ENCODE assay signal across 23 cellular contexts in genomic region chr7:96276019-96276418, GRCh38. TPM values are rescaled to one million over a fixed set of nuclear protein-coding genes. Genes with fewer than 3 reads are reported as not detected.
DNase-seq lines count a peak whose midpoint lies in the region; ATAC-seq, FAIRE-seq and TF ChIP-seq lines count a peak whose summit lies in the region.
"Had no signal": no experiment of that assay in that cellular context is flagged by ENCODE, and none has a peak within 500 bp of the region (broad histone marks: within the 10 kb centered on the region; RNA-seq: fewer than 3 reads in every experiment).

No MANE protein-coding gene starts in this region.

- H3K9ac ChIP-seq in Karpas-422 (ENCODE audit: low read length) (no peak overlapping the region), HepG2 (ENCODE audit: insufficient read depth, low read depth, low read length) (no peak overlapping the region)
- H3K9ac ChIP-seq: BLaER1 treated with 17β-estradiol and CSF1 and Interleukin-3, amounts not matched to agents 10 nM and 100 nM; GM23248 had no signal

- H3K27ac ChIP-seq in Karpas-422 (ENCODE audit: low read length): no peak overlapping the region
- no peak overlapping the region for H3K27ac ChIP-seq in HepG2 (ENCODE audit: extremely low read length, insufficient read depth, low read length)
- H3K27ac ChIP-seq: A549; BLaER1 treated with 17β-estradiol and CSF1 and Interleukin-3, amounts not matched to agents 10 nM and 100 nM; GM23248 had no signal

- H3K4me1 ChIP-seq in Karpas-422 (ENCODE audit: low read length) (peaks cover 5% of the 10 kb centered on the region), HepG2 (ENCODE audit: insufficient read depth, low read length) (peaks cover 12% of the 10 kb centered on the region)
- H3K4me1 ChIP-seq: A549; BE2C; BLaER1 treated with 17β-estradiol and CSF1 and Interleukin-3, amounts not matched to agents 10 nM and 100 nM had no signal

- H4K20me1 ChIP-seq in Karpas-422 (ENCODE audit: insufficient read depth, low read depth, low read length) (no peaks in the 10 kb centered on the region), HepG2 (ENCODE audit: insufficient read depth, low read length) (0 out of 2 replicates have a peak, but pooled peaks cover 7% of the 10 kb centered on the region)

- in situ Hi-C loops in HepG2 (cut with HindIII; ENCODE audit: extremely low pct_ligation_motif_present, low pct_unique_long_range_greater_than_20kb): no loop called here

- intact Hi-C loops in HepG2 (cut with micrococcal nuclease; ENCODE audit: unreplicated experiment): no loop called here

- TF ChIP-seq POLR2A in HepG2 (IDR thresholded peaks at IDR 0.05; ENCODE audit: insufficient read depth in 1 of 2, low read depth in 2 of 2, low read length in 2 of 2): no peak

- POLR2A ChIA-PET in HepG2 (lab: Yijun Ruan, JAX): interaction anchor here (0.8 kb wide), 1 partner anchor 27 kb away, joined by 3 read pairs; no protein-coding TSS in a partner anchor

- H3K4me1 Mint-ChIP-seq in nephron progenitor cell: peaks cover 4% of the 10 kb centered on the region
- H3K4me1 Mint-ChIP-seq: CD14-positive monocyte; CD4-positive, alpha-beta memory T cell had no signal

- no peaks in the 10 kb centered on the region for H3K27me3 Mint-ChIP-seq in nephron progenitor cell (ENCODE audit: low read depth, poor library complexity)
- H3K27me3 Mint-ChIP-seq: CD4-positive, alpha-beta memory T cell had no signal

- H3K36me3 ChIP-seq in Karpas-422 (ENCODE audit: insufficient read depth, low read length) (peaks cover 28% of the 10 kb centered on the region), HepG2 (replicated peaks in 1 of 2; ENCODE audit: control insufficient read depth in 1 of 2, insufficient read depth in 2 of 2, low read length in 2 of 2) (peaks cover 5 to 29% of the 10 kb centered on the region in 2 experiments)

- H3K4me3 Mint-ChIP-seq in nephron progenitor cell: no peak overlapping the region
- H3K4me3 Mint-ChIP-seq: CD14-positive monocyte; CD4-positive, alpha-beta memory T cell had no signal

- H3K79me2 ChIP-seq in Karpas-422 (ENCODE audit: low read length) (peaks cover 77% of the 10 kb centered on the region), HepG2 (ENCODE audit: insufficient read depth, low read length) (peaks cover 23% of the 10 kb centered on the region)

- peak; percentile 45; the same call in 2 of the 3 replicates for ATAC-seq in HepG2
- ATAC-seq: A549 had no signal

- TF ChIP-seq EP300 in HepG2 (IDR thresholded peaks at IDR 0.05; ENCODE audit: low read depth in 2 of 2, low read length in 2 of 2) (no peak), HepG2 (CRISPR knock-in tag; IDR thresholded peaks at IDR 0.05; ENCODE audit: borderline replicate concordance) (no peak)

- H3K4me3 ChIP-seq in Karpas-422 (ENCODE audit: low read length) (no peak overlapping the region), HepG2 (replicated peaks in 1 of 3; ENCODE audit: insufficient read depth in 1 of 3, low read depth in 2 of 3, low read length in 3 of 3) (no peak overlapping the region)
- H3K4me3 ChIP-seq: A549; BLaER1 treated with 17β-estradiol and CSF1 and Interleukin-3, amounts not matched to agents 10 nM and 100 nM; GM23248 had no signal

- no peaks in the 10 kb centered on the region for H3K9me2 ChIP-seq in Karpas-422 (replicated peaks; ENCODE audit: insufficient read depth, low read length)

- 50% methylated on average over 2 of the region's 2 CpGs for WGBS in HepG2 (ENCODE audit: low lambda C conversion rate)

- CTCF ChIA-PET in HepG2 (lab: Yijun Ruan, JAX; ENCODE audit: low intra/inter-chr PET ratio, low total read pairs): no interaction called here

- no peak for TF ChIP-seq RAD21 in HepG2 (CRISPR knock-in tag; IDR thresholded peaks at IDR 0.05)

- H3K9me3 Mint-ChIP-seq in nephron progenitor cell: peaks cover 24% of the 10 kb centered on the region

- H3K4me2 ChIP-seq in Karpas-422 (ENCODE audit: low read depth, low read length, poor library complexity, severe bottlenecking) (no peak overlapping the region), HepG2 (ENCODE audit: low read depth, low read length) (no peak overlapping the region)
- H3K4me2 ChIP-seq: A549; BLaER1 treated with 17β-estradiol and CSF1 and Interleukin-3, amounts not matched to agents 10 nM and 100 nM had no signal

- H3K27me3 ChIP-seq in Karpas-422 (ENCODE audit: low read length) (no peaks in the 10 kb centered on the region), HepG2 (ENCODE audit: control insufficient read depth in 1 of 2, insufficient read depth in 2 of 2, low read length in 2 of 2) (no peaks in the 10 kb centered on the region)
- H3K27me3 ChIP-seq: BE2C; BLaER1 treated with 17β-estradiol and CSF1 and Interleukin-3, amounts not matched to agents 10 nM and 100 nM had no signal

- no TSS peak for BruUV-seq in HepG2 (replicated peaks; lab: Mats Ljungman, UMichigan)

- no peak for FAIRE-seq in HepG2 (lab: Jason Lieb, UNC)
- FAIRE-seq: A549, G401.6, GM12892, H1 had no signal

- H3K9me3 ChIP-seq in Karpas-422 (ENCODE audit: low read length): no peaks in the 10 kb centered on the region
- H3K9me3 ChIP-seq in HepG2 (ENCODE audit: low read length): no peaks in the 10 kb centered on the region
- H3K9me3 ChIP-seq: A549, BE2C had no signal

- H3K36me3 Mint-ChIP-seq in nephron progenitor cell (ENCODE audit: low read depth): peaks cover 66% of the 10 kb centered on the region

- H2AFZ ChIP-seq in Karpas-422 (ENCODE audit: low read length) (no peak overlapping the region), HepG2 (ENCODE audit: low read length) (no peak overlapping the region)
- H2AFZ ChIP-seq: GM23248 had no signal

- DNase-seq in Karpas-422 (peak; percentile 16), HepG2 (ENCODE audit: low spot score) (peak; percentile 26), nephron progenitor cell (no peak), NCI-H1092 (lab: John Stamatoyannopoulos, UW) (no peak), activated gamma-delta T cell (lab: John Stamatoyannopoulos, UW) (no peak), medulla oblongata (ENCODE audit: extremely low spot score) (no peak)
- DNase-seq: 8988T; ACHN; AML-193; BE2C; CD4-positive, alpha-beta memory T cell; COR-L47; DMS153; DND-41; GM23248; H7; HCEC 1CT had no signal

- H3K27ac Mint-ChIP-seq in nephron progenitor cell: peak overlapping the region; percentile 62
- H3K27ac Mint-ChIP-seq: CD4-positive, alpha-beta memory T cell had no signal

- TF ChIP-seq CTCF in HepG2 (CRISPR knock-in tag; IDR thresholded peaks at IDR 0.05) (no peak), nephron progenitor cell (IDR thresholded peaks at IDR 0.05) (no peak)

TF ChIP-seq in HepG2, 621 proteins besides CTCF, POLR2A, EP300 and RAD21 (continues in another document):
- TF ChIP-seq POLR2AphosphoS5 (IDR thresholded peaks at IDR 0.05; ENCODE audit: low read depth, low read length) (no peak), ZNF562 (CRISPR knock-in tag; IDR thresholded peaks at IDR 0.05; ENCODE audit: borderline replicate concordance) (no peak), TEAD3 (CRISPR knock-in tag; optimal IDR thresholded peaks at IDR 0.05; ENCODE audit: borderline replicate concordance) (no peak), ZNF451 (CRISPR knock-in tag; IDR thresholded peaks at IDR 0.05) (no peak), ZNF143 (CRISPR knock-in tag; IDR thresholded peaks at IDR 0.05) (no peak)

RNA-seq across cellular contexts. Expression of gene SLC25A13, which starts 45.9 kb away (rescaled TPM):
- total RNA-seq in Karpas-422 (2014; rRNA removed; shearing (Covaris generic); ENCODE audit: low replicate concordance): 23.9 and 64.7 TPM in 2 replicates
- 84.9 and 112 TPM in 2 replicates for total RNA-seq in HepG2 (2016; rRNA removed; fragmentation: Illumina TruSeq; extraction: Trizol)
- total RNA-seq in HepG2 (2016; cell fraction: cytosol; rRNA removed; fragmentation: Illumina TruSeq; extraction: Trizol; ENCODE audit: low read depth): 42.8 and 48.3 TPM in 2 replicates
- 87.2 and 111 TPM in 2 replicates for total RNA-seq in HepG2 (2016; cell fraction: insoluble cytoplasmic fraction; rRNA removed; fragmentation: Illumina TruSeq; extraction: Trizol)
- total RNA-seq in HepG2 (2016; cell fraction: membrane; rRNA removed; fragmentation: Illumina TruSeq; extraction: Trizol): 55.1 and 60.6 TPM in 2 replicates
- 73.7 and 78.0 TPM in 2 replicates for total RNA-seq in HepG2 (2016; cell fraction: nucleus; rRNA removed; fragmentation: Illumina TruSeq; extraction: Trizol)
- 32.7 and 36.2 TPM in 2 replicates for polyA plus RNA-seq in HepG2 (2011; rRNA removed)
- 18.3 and 29.4 TPM in 2 replicates for polyA plus RNA-seq in HepG2 (2011; cell fraction: cytosol; rRNA removed)
- polyA plus RNA-seq in HepG2 (2011; cell fraction: nucleus; rRNA removed): 32.1 and 35.6 TPM in 2 replicates
- polyA plus RNA-seq in HepG2 (2012): 40.3 and 51.0 TPM in 2 replicates
- polyA plus RNA-seq in HepG2 (2016; cell fraction: cytosol; fragmentation: Illumina TruSeq; extraction: Trizol; ENCODE audit: low read depth): 14.6 and 15.8 TPM in 2 replicates
- 94.2 and 94.4 TPM in 2 replicates for polyA plus RNA-seq in HepG2 (2016; cell fraction: insoluble cytoplasmic fraction; fragmentation: Illumina TruSeq; extraction: Trizol; ENCODE audit: low read depth)
- 28.0 and 33.7 TPM in 2 replicates for polyA plus RNA-seq in HepG2 (2016; cell fraction: membrane; fragmentation: Illumina TruSeq; extraction: Trizol; ENCODE audit: low read depth)
- 68.9 and 70.7 TPM in 2 replicates for polyA plus RNA-seq in HepG2 (2016; cell fraction: nucleus; fragmentation: Illumina TruSeq; extraction: Trizol; ENCODE audit: insufficient read depth, low read depth)
- 25.8 and 44.3 TPM in 2 replicates for polyA minus RNA-seq in HepG2 (2011; rRNA and poly(A)+ RNA removed; ENCODE audit: low replicate concordance)
- 36.7 and 39.4 TPM in 2 replicates for polyA minus RNA-seq in HepG2 (2011; cell fraction: cytosol; rRNA and poly(A)+ RNA removed)
- 71.4 and 83.4 TPM in 2 replicates for polyA minus RNA-seq in HepG2 (2011; cell fraction: nucleus; rRNA and poly(A)+ RNA removed)

Comparison
In these comparisons a context has a peak if more than half of its experiments do, and no peak if none do; other contexts are left out.
1. DNase-seq: peak in Karpas-422 (single experiment) and HepG2 (single experiment); none in nephron progenitor cell (single experiment), NCI-H1092 (single experiment), activated gamma-delta T cell (single experiment) and medulla oblongata (single experiment).